Comparison of ENCODE assay signal across 17 cellular contexts in the genomic region with DNA sequence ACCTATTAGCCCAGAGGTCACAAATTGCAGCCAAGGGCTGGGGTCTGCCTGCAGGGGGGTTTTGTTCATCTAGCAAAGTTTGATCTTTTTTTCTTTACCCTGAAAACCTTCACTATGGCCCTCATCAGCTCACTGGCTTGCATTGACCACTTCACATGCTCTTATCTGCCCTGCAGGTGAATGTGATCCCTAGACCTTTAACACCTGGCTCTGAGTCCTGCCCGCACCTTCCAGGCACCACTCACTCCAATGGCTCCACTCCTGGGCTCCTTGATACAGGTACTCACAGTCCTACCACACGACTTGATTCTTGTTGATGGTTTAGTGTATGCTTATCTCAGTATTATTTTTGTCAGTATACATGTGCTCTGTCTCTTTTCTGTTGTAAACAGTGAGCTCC.
DNase-seq lines count a peak whose midpoint lies in the region; ATAC-seq and TF ChIP-seq lines count a peak whose summit lies in the region.
"Had no signal": no experiment of that assay in that cellular context is flagged by ENCODE, and none has a peak within 500 bp of the region (broad histone marks: within the 10 kb centered on the region; RNA-seq: fewer than 3 reads in every experiment).

No MANE protein-coding gene starts in this region.

- TF ChIP-seq EP300 in ovary (IDR thresholded peaks at IDR 0.05) = no peak

- H3K27ac Mint-ChIP-seq in Calu3 (ENCODE audit: unreplicated experiment) (peak overlapping the region; percentile 83), progenitor cell of endocrine pancreas (peak overlapping the region; percentile 1), HFFc6 (no peak overlapping the region)

- CTCF ChIA-PET in Calu3 (lab: Charles Lee) = interaction anchor here (0.5 to 1.5 kb wide), 3 partner anchors 10 to 123 kb away, joined by 3 read pairs; no protein-coding TSS in a partner anchor

- H3K27me3 Mint-ChIP-seq in Calu3 (ENCODE audit: unreplicated experiment) (no peaks in the 10 kb centered on the region), progenitor cell of endocrine pancreas (peaks cover 9% of the 10 kb centered on the region), HFFc6 (ENCODE audit: insufficient read depth) (peaks cover 3% of the 10 kb centered on the region; the same call in 1 of the 2 replicates)

- peaks cover 3% of the 10 kb centered on the region for H3K9me3 Mint-ChIP-seq in Calu3 (ENCODE audit: low read depth, unreplicated experiment)
- H3K9me3 Mint-ChIP-seq in progenitor cell of endocrine pancreas (ENCODE audit: low read depth) = no peaks in the 10 kb centered on the region
- H3K9me3 Mint-ChIP-seq in HFFc6 = 0 out of 2 replicates have a peak, but pooled peaks cover 1% of the 10 kb centered on the region

- no peaks in the 10 kb centered on the region for H3K36me3 Mint-ChIP-seq in Calu3 (ENCODE audit: insufficient read depth, unreplicated experiment)
- no peaks in the 10 kb centered on the region for H3K36me3 Mint-ChIP-seq in progenitor cell of endocrine pancreas (ENCODE audit: insufficient read depth)
- no peaks in the 10 kb centered on the region for H3K36me3 Mint-ChIP-seq in HFFc6 (ENCODE audit: low read depth)

- TF ChIP-seq CTCF in Calu3 (IDR thresholded peaks at IDR 0.05; ENCODE audit: unreplicated experiment) (no peak), body of pancreas (IDR thresholded peaks at IDR 0.05) (no peak), mucosa of descending colon (IDR thresholded peaks at IDR 0.05) (no peak), progenitor cell of endocrine pancreas (IDR thresholded peaks at IDR 0.05; ENCODE audit: unreplicated experiment) (no peak), thyroid gland (IDR thresholded peaks at IDR 0.05) (no peak), ovary (IDR thresholded peaks at IDR 0.05) (no peak), HFFc6 (IDR thresholded peaks at IDR 0.05) (no peak)

- TF ChIP-seq POLR2A in body of pancreas (IDR thresholded peaks at IDR 0.05) (no peak), thyroid gland (IDR thresholded peaks at IDR 0.05) (no peak), ovary (IDR thresholded peaks at IDR 0.05) (no peak)

- H3K9me3 ChIP-seq in body of pancreas = no peaks in the 10 kb centered on the region
- no peaks in the 10 kb centered on the region for H3K9me3 ChIP-seq in mucosa of descending colon
- H3K9me3 ChIP-seq in thyroid gland = no peaks in the 10 kb centered on the region
- H3K9me3 ChIP-seq in ovary = no peaks in the 10 kb centered on the region

- peaks cover 69% of the 10 kb centered on the region for H3K4me1 ChIP-seq in body of pancreas
- peaks cover 39% of the 10 kb centered on the region for H3K4me1 ChIP-seq in mucosa of descending colon (ENCODE audit: low read depth)
- peaks cover 0 to 16% of the 10 kb centered on the region in 2 donors for H3K4me1 ChIP-seq in thyroid gland
- no peaks in the 10 kb centered on the region for H3K4me1 ChIP-seq in ovary (ENCODE audit: insufficient read depth)

- H3K4me3 Mint-ChIP-seq in Calu3 (ENCODE audit: low read depth, unreplicated experiment) = no peak overlapping the region
- no peak overlapping the region for H3K4me3 Mint-ChIP-seq in progenitor cell of endocrine pancreas (ENCODE audit: low read depth)
- H3K4me3 Mint-ChIP-seq in HFFc6 = no peak overlapping the region

- ATAC-seq in body of pancreas = peak; percentile 28
- ATAC-seq in mucosa of descending colon = peak; percentile 40
- no peak for ATAC-seq in HG03196 (IDR thresholded peaks at IDR 0.05; ENCODE audit: unreplicated experiment)
- ATAC-seq: Panc1, Right ventricle myocardium inferior had no signal

- intact Hi-C loops in Calu3 (cut with micrococcal nuclease; ENCODE audit: unreplicated experiment) (no loop called here), body of pancreas (cut with DNase I) (no loop called here), mucosa of descending colon (cut with DNase I, micrococcal nuclease) (no loop called here), thyroid gland (cut with DNase I) (no loop called here), ovary (cut with DNase I) (no loop called here)

- no peaks in the 10 kb centered on the region for H3K36me3 ChIP-seq in body of pancreas (replicated peaks in 1 of 2; ENCODE audit: insufficient read depth in 1 of 2, low read depth in 2 of 2)
- H3K36me3 ChIP-seq in mucosa of descending colon (ENCODE audit: low read depth) = no peaks in the 10 kb centered on the region
- no peaks in the 10 kb centered on the region for H3K36me3 ChIP-seq in thyroid gland
- H3K36me3 ChIP-seq in ovary = no peaks in the 10 kb centered on the region

- H3K4me3 ChIP-seq in body of pancreas (no peak overlapping the region), mucosa of descending colon (no peak overlapping the region), thyroid gland (replicated peaks in 1 of 3) (no peak overlapping the region), ovary (no peak overlapping the region)
- H3K4me3 ChIP-seq: SK-N-MC had no signal

- no peak for DNase-seq in Calu3
- peak in 3 of 4 donors; percentile 23 to 58 (median 32) for DNase-seq in body of pancreas
- DNase-seq in mucosa of descending colon = peak in 1 of 3 donors; percentile 46
- DNase-seq in progenitor cell of endocrine pancreas (ENCODE audit: low spot score, unreplicated experiment) = no peak
- no peak for DNase-seq in thyroid gland
- DNase-seq in ovary = no peak
- DNase-seq in HFFc6 = no peak
- DNase-seq: 8988T, C1 segment of cervical spinal cord, GF-D8, NCI-H1048, NCI-H2081, NCI-H524 had no signal

- BruUV-seq in Calu3 (replicated peaks; lab: Mats Ljungman, UMichigan) = no TSS peak

- 39 to 55% methylated on average over 2 of the region's 2 CpGs for WGBS in body of pancreas, 2 donors
- WGBS in thyroid gland, 2 donors = 40 to 47% methylated on average over 2 of the region's 2 CpGs
- 73 to 82% (median 75%) methylated on average over 2 of the region's 2 CpGs for WGBS in ovary, 3 donors

- H3K4me1 Mint-ChIP-seq in Calu3 (ENCODE audit: low read depth, unreplicated experiment) (no peaks in the 10 kb centered on the region), progenitor cell of endocrine pancreas (ENCODE audit: low read depth) (peaks cover 19% of the 10 kb centered on the region), HFFc6 (ENCODE audit: low read depth) (peaks cover 54% of the 10 kb centered on the region)

- H3K27me3 ChIP-seq in body of pancreas (no peaks in the 10 kb centered on the region), thyroid gland (no peaks in the 10 kb centered on the region), ovary (no peaks in the 10 kb centered on the region)

- H3K27ac ChIP-seq in body of pancreas (peak overlapping the region; percentile 28 to 77 (median 64)), thyroid gland (peak overlapping the region in 1 of 3 donors; percentile 9), ovary (no peak overlapping the region)
- H3K27ac ChIP-seq: SK-N-MC had no signal

Comparison
In these comparisons a context has a peak if more than half of its experiments do, and no peak if none do; other contexts are left out.
1. DNase-seq: peak in body of pancreas (3 of 4); none in Calu3 (single experiment), progenitor cell of endocrine pancreas (single experiment), thyroid gland (0 of 2), ovary (0 of 5) and HFFc6 (single experiment).
2. H3K27ac ChIP-seq: peak in body of pancreas (4 of 4); none in ovary (0 of 2).